Comparison of ENCODE assay signal across 30 cellular contexts in genomic region chrX:133910539-133910938, GRCh38.
"Had no signal": no experiment of that assay in that cellular context is flagged by ENCODE, and none has a peak within 500 bp of the region (broad histone marks: within the 10 kb centered on the region; RNA-seq: fewer than 3 reads in every experiment).

No MANE protein-coding gene starts in this region.

- H3K9me3 ChIP-seq: MG63, SJCRH30 had no signal

- H3K36me3 Mint-ChIP-seq: activated CD8-positive, alpha-beta memory T cell treated with anti-CD3 and anti-CD28 coated beads, Interleukin-2, amount 10 ng/mL, durations not matched to agents 7 days and 5 days; activated naive CD4-positive, alpha-beta T cell treated with anti-CD3 and anti-CD28 coated beads, Interleukin-2, amount 10 ng/mL, durations not matched to agents 7 days and 5 days had no signal

- H3K4me3 Mint-ChIP-seq: activated CD4-positive, alpha-beta memory T cell treated with anti-CD3 and anti-CD28 coated beads, Interleukin-2, amount 10 ng/mL, durations not matched to agents 7 days and 5 days; activated CD8-positive, alpha-beta memory T cell treated with anti-CD3 and anti-CD28 coated beads, Interleukin-2, amount 10 ng/mL, durations not matched to agents 7 days and 5 days; activated naive CD4-positive, alpha-beta T cell treated with anti-CD3 and anti-CD28 coated beads, Interleukin-2, amount 10 ng/mL, durations not matched to agents 7 days and 5 days; activated naive CD8-positive, alpha-beta T cell; activated naive CD8-positive, alpha-beta T cell treated with anti-CD3 and anti-CD28 coated beads, Interleukin-2, amount 50 U/mL, for 24 hours; central memory CD8-positive, alpha-beta T cell had no signal

- H3K27ac Mint-ChIP-seq: activated CD4-positive, alpha-beta memory T cell treated with anti-CD3 and anti-CD28 coated beads, Interleukin-2, amount 10 ng/mL, durations not matched to agents 7 days and 5 days; activated CD8-positive, alpha-beta memory T cell treated with anti-CD3 and anti-CD28 coated beads, Interleukin-2, amount 10 ng/mL, durations not matched to agents 7 days and 5 days; activated naive CD4-positive, alpha-beta T cell treated with anti-CD3 and anti-CD28 coated beads, Interleukin-2, amount 10 ng/mL, durations not matched to agents 7 days and 5 days; activated naive CD8-positive, alpha-beta T cell; activated naive CD8-positive, alpha-beta T cell treated with anti-CD3 and anti-CD28 coated beads, Interleukin-2, amount 50 U/mL, for 24 hours had no signal

- H3K9me3 Mint-ChIP-seq: activated CD4-positive, alpha-beta memory T cell treated with anti-CD3 and anti-CD28 coated beads, Interleukin-2, amount 10 ng/mL, durations not matched to agents 7 days and 5 days; activated naive CD4-positive, alpha-beta T cell treated with anti-CD3 and anti-CD28 coated beads, Interleukin-2, amount 10 ng/mL, durations not matched to agents 7 days and 5 days; activated naive CD8-positive, alpha-beta T cell treated with anti-CD3 and anti-CD28 coated beads, Interleukin-2, amount 50 U/mL, for 24 hours; central memory CD8-positive, alpha-beta T cell had no signal

- H3K27me3 ChIP-seq: brain microvascular endothelial cell, MG63, SJCRH30 had no signal

- H3K27ac ChIP-seq: brain microvascular endothelial cell, SK-N-MC, WERI-Rb-1 had no signal

- H3K27me3 Mint-ChIP-seq: activated CD4-positive, alpha-beta memory T cell treated with anti-CD3 and anti-CD28 coated beads, Interleukin-2, amount 10 ng/mL, durations not matched to agents 7 days and 5 days; activated CD8-positive, alpha-beta memory T cell treated with anti-CD3 and anti-CD28 coated beads, Interleukin-2, amount 10 ng/mL, durations not matched to agents 7 days and 5 days; activated naive CD4-positive, alpha-beta T cell treated with anti-CD3 and anti-CD28 coated beads, Interleukin-2, amount 10 ng/mL, durations not matched to agents 7 days and 5 days; activated naive CD8-positive, alpha-beta T cell; activated naive CD8-positive, alpha-beta T cell treated with anti-CD3 and anti-CD28 coated beads, Interleukin-2, amount 50 U/mL, for 24 hours had no signal

- H3K36me3 ChIP-seq: brain microvascular endothelial cell, MG63, SJCRH30, WERI-Rb-1 had no signal

- DNase-seq: activated CD4-positive, alpha-beta memory T cell treated with anti-CD3 and anti-CD28 coated beads, Interleukin-2, amount 10 ng/mL, durations not matched to agents 7 days and 5 days; activated CD4-positive, alpha-beta T cell treated with anti-CD3 and anti-CD28 coated beads for 1 hour; activated CD4-positive, alpha-beta T cell treated with anti-CD3 and anti-CD28 coated beads for 48 hours; activated CD4-positive, CD25-positive, alpha-beta regulatory T cell; activated CD8-positive, alpha-beta memory T cell treated with anti-CD3 and anti-CD28 coated beads for 24 hours; activated CD8-positive, alpha-beta memory T cell treated with anti-CD3 and anti-CD28 coated beads, Interleukin-2, amount 10 ng/mL, durations not matched to agents 7 days and 5 days; activated CD8-positive, alpha-beta memory T cell treated with anti-CD3 and anti-CD28 coated beads, Interleukin-2, amount 50 U/mL, for 48 hours; activated effector memory CD4-positive, alpha-beta T cell treated with Interleukin-2 at 50 U/mL for 16 hours; activated naive CD4-positive, alpha-beta T cell treated with anti-CD3 and anti-CD28 coated beads, Interleukin-2, amount 10 ng/mL, durations not matched to agents 7 days and 5 days; activated naive CD8-positive, alpha-beta T cell treated with anti-CD3 and anti-CD28 coated beads, Interleukin-2, amount 50 U/mL, for 24 hours; activated T-cell treated with anti-CD3 and anti-CD28 coated beads, Interleukin-2, amount 50 U/mL, for 48 hours; anterior cingulate cortex; brain microvascular endothelial cell; Kasumi-1; KG1; MG63; NCI-H1092; NCI-H1436 treated with DMSO at 0.1 percent for 48 hours; NCI-H1694 treated with DMSO at 0.1 percent for 48 hours; NCI-H2029; NCI-H2227 treated with DMSO at 0.1 percent for 48 hours; NCI-H510A treated with DMSO at 0.1 percent for 48 hours; SHP77; SJCRH30; T1000; WERI-Rb-1 had no signal

- ATAC-seq: activated CD8-positive, alpha-beta memory T cell treated with anti-CD3 and anti-CD28 coated beads, Interleukin-2, amount 10 ng/mL, durations not matched to agents 7 days and 5 days; activated naive CD8-positive, alpha-beta T cell treated with anti-CD3 and anti-CD28 coated beads, Interleukin-2, amount 50 U/mL, for 24 hours; Panc1 had no signal

- H3K4me3 ChIP-seq: MG63, SJCRH30, SK-N-MC had no signal

- H3K4me1 Mint-ChIP-seq: activated CD4-positive, alpha-beta memory T cell treated with anti-CD3 and anti-CD28 coated beads, Interleukin-2, amount 10 ng/mL, durations not matched to agents 7 days and 5 days; activated CD8-positive, alpha-beta memory T cell treated with anti-CD3 and anti-CD28 coated beads, Interleukin-2, amount 10 ng/mL, durations not matched to agents 7 days and 5 days; activated naive CD4-positive, alpha-beta T cell treated with anti-CD3 and anti-CD28 coated beads, Interleukin-2, amount 10 ng/mL, durations not matched to agents 7 days and 5 days; activated naive CD8-positive, alpha-beta T cell treated with anti-CD3 and anti-CD28 coated beads, Interleukin-2, amount 50 U/mL, for 24 hours; central memory CD8-positive, alpha-beta T cell had no signal
